9 cellular contexts compared by ENCODE assay signal in genomic region chr6:4021862-4022715, GRCh38. TPM values are rescaled to one million over a fixed set of nuclear protein-coding genes. Genes with fewer than 3 reads are reported as not detected.
A peak's percentile ranks its signal among the peaks of the same experiment; 100 is the strongest.
DNase-seq lines count a peak whose midpoint lies in the region; ATAC-seq and TF ChIP-seq lines count a peak whose summit lies in the region.
"Had no signal": no experiment of that assay in that cellular context is flagged by ENCODE, and none has a peak within 500 bp of the region (broad histone marks: within the 10 kb centered on the region; RNA-seq: fewer than 3 reads in every experiment).

No MANE protein-coding gene starts in this region.

- H3K9me3 ChIP-seq in HUES48 (ENCODE audit: control insufficient read depth, insufficient read depth, low read length) (no peaks in the 10 kb centered on the region), iPS-18a (ENCODE audit: control insufficient read depth, low read depth, low read length) (no peaks in the 10 kb centered on the region), stomach (no peaks in the 10 kb centered on the region)

- peak overlapping the region; percentile 98 for H3K27ac ChIP-seq in HUES48 (ENCODE audit: low read depth, low read length)
- peak overlapping the region; percentile 97 for H3K27ac ChIP-seq in iPS-18a (ENCODE audit: low read length)
- H3K27ac ChIP-seq in stomach = peak overlapping the region; percentile 93 to 99 (median 96)

- TF ChIP-seq EP300 in stomach (IDR thresholded peaks at IDR 0.05) = no peak

- intact Hi-C loops in stomach (cut with DNase I; ENCODE audit: low total_unique reads) = no loop called here

- DNase-seq in AG08395 (ENCODE audit: low spot score) = peak; percentile 4
- no peak for DNase-seq in activated naive CD8-positive, alpha-beta T cell treated with anti-CD3 and anti-CD28 coated beads, Interleukin-2, amount 50 U/mL, for 24 hours
- no peak for DNase-seq in stomach
- no peak for DNase-seq in DMS153 (lab: John Stamatoyannopoulos, UW)
- DNase-seq in omental fat pad (ENCODE audit: low spot score) = no peak

- H3K4me3 Mint-ChIP-seq in activated naive CD8-positive, alpha-beta T cell treated with anti-CD3 and anti-CD28 coated beads, Interleukin-2, amount 50 U/mL, for 24 hours = peak overlapping the region; percentile 94

- H3K27me3 ChIP-seq in HUES48 (ENCODE audit: control insufficient read depth, insufficient read depth, low read length) (no peaks in the 10 kb centered on the region), iPS-18a (ENCODE audit: control insufficient read depth, insufficient read depth, low read length) (no peaks in the 10 kb centered on the region), stomach (no peaks in the 10 kb centered on the region)

- H3K9ac ChIP-seq in HUES48 (ENCODE audit: low read depth, low read length) = peak overlapping the region; percentile 96
- H3K9ac ChIP-seq in iPS-18a (ENCODE audit: low read length) = peak overlapping the region; percentile 96

- TF ChIP-seq CTCF in stomach (IDR thresholded peaks at IDR 0.05) (peak in 1 of 7 experiments; percentile 7), omental fat pad (IDR thresholded peaks at IDR 0.05) (no peak)

- 1 to 3% (median 1%) methylated on average over 15 of the region's 15 CpGs for WGBS in stomach, 5 donors

- H3K4me1 Mint-ChIP-seq in activated naive CD8-positive, alpha-beta T cell treated with anti-CD3 and anti-CD28 coated beads, Interleukin-2, amount 50 U/mL, for 24 hours = peaks cover 71% of the 10 kb centered on the region

- H3K4me1 ChIP-seq in HUES48 (ENCODE audit: control insufficient read depth, insufficient read depth, low read length) (peaks cover 24% of the 10 kb centered on the region), iPS-18a (ENCODE audit: control insufficient read depth, low read depth, low read length) (peaks cover 12% of the 10 kb centered on the region), stomach (peaks cover 49 to 81% (median 66%) of the 10 kb centered on the region in 4 donors)

- H3K4me3 ChIP-seq in HUES48 (ENCODE audit: low read depth, low read length) (peak overlapping the region; percentile 97), iPS-18a (ENCODE audit: low read length) (peak overlapping the region; percentile 92), stomach (peak overlapping the region; percentile 57 to 86 (median 81))

- H3K27me3 Mint-ChIP-seq in activated naive CD8-positive, alpha-beta T cell treated with anti-CD3 and anti-CD28 coated beads, Interleukin-2, amount 50 U/mL, for 24 hours = no peaks in the 10 kb centered on the region

- TF ChIP-seq POLR2A in stomach (IDR thresholded peaks at IDR 0.05) = no peak

- ATAC-seq in GM19324 (IDR thresholded peaks at IDR 0.05; ENCODE audit: low FRiP score, unreplicated experiment) (peak; percentile 5), omental fat pad (ENCODE audit: low FRiP score) (no peak)
- no peak for ATAC-seq in activated naive CD8-positive, alpha-beta T cell treated with anti-CD3 and anti-CD28 coated beads, Interleukin-2, amount 50 U/mL, for 24 hours

- H3K36me3 Mint-ChIP-seq in activated naive CD8-positive, alpha-beta T cell treated with anti-CD3 and anti-CD28 coated beads, Interleukin-2, amount 50 U/mL, for 24 hours (ENCODE audit: low read depth) = peaks cover 34% of the 10 kb centered on the region

- H3K9me3 Mint-ChIP-seq in activated naive CD8-positive, alpha-beta T cell treated with anti-CD3 and anti-CD28 coated beads, Interleukin-2, amount 50 U/mL, for 24 hours = no peaks in the 10 kb centered on the region

- H3K36me3 ChIP-seq in HUES48 (ENCODE audit: control insufficient read depth, insufficient read depth, low read length) (no peaks in the 10 kb centered on the region; the same call in none of the 2 replicates), iPS-18a (ENCODE audit: control insufficient read depth, low read depth, low read length) (no peaks in the 10 kb centered on the region), stomach (no peaks in the 10 kb centered on the region)

- H3K27ac Mint-ChIP-seq in activated naive CD8-positive, alpha-beta T cell treated with anti-CD3 and anti-CD28 coated beads, Interleukin-2, amount 50 U/mL, for 24 hours = peak overlapping the region; percentile 94

RNA-seq across cellular contexts. Expression of gene FAM217A, which starts 56.8 kb away (rescaled TPM):
- total RNA-seq in stomach (not detected), omental fat pad (not detected)
- polyA plus RNA-seq in stomach = under 1 TPM in 2 of 3 donors, not detected in 1; 0.08 to 0.68 TPM
- total RNA-seq: NCI-H460 had no signal
